Comparison of ENCODE assay signal across 8 cellular contexts in genomic region chr4:94595880-94596483, GRCh38.
DNase-seq lines count a peak whose midpoint lies in the region; ATAC-seq and TF ChIP-seq lines count a peak whose summit lies in the region.

No MANE protein-coding gene starts in this region.

- intact Hi-C loops in PC-3 (cut with micrococcal nuclease) = loop anchor here (1.0 to 5.0 kb wide), 4 partner anchors 49 to 292 kb away; no protein-coding TSS in a partner anchor

- no peak overlapping the region for H3K4me3 ChIP-seq in PC-3 (ENCODE audit: low read length)
- no peak overlapping the region for H3K4me3 ChIP-seq in osteoblast (ENCODE audit: insufficient read depth, low read length)

- DNase-seq in DMS53 treated with DMSO at 0.1 percent for 48 hours (lab: John Stamatoyannopoulos, UW; ENCODE audit: unreplicated experiment) (peak; percentile 30), PC-3 (peak; percentile 60), epidermal melanocyte (ENCODE audit: insufficient read length, low spot score) (peak; percentile 31), osteoblast (ENCODE audit: insufficient read length, low spot score, missing footprints) (no peak), T1000 (lab: John Stamatoyannopoulos, UW) (no peak)
- no peak for DNase-seq in activated CD8-positive, alpha-beta memory T cell treated with anti-CD3 and anti-CD28 coated beads, Interleukin-2, amount 50 U/mL, for 4 hours

- no peaks in the 10 kb centered on the region for H3K9me3 ChIP-seq in PC-3 (ENCODE audit: low read length)
- H3K9me3 ChIP-seq in osteoblast (ENCODE audit: low read depth, low read length) = no peaks in the 10 kb centered on the region

- no peaks in the 10 kb centered on the region for H4K20me1 ChIP-seq in PC-3 (ENCODE audit: low read length)
- peaks cover 2% of the 10 kb centered on the region for H4K20me1 ChIP-seq in osteoblast (ENCODE audit: insufficient read depth, low read length)

- H3K79me2 ChIP-seq in PC-3 (ENCODE audit: low read length) (no peaks in the 10 kb centered on the region), osteoblast (ENCODE audit: insufficient read depth, low read length) (peaks cover 45% of the 10 kb centered on the region)

- peak; percentile 88 for ATAC-seq in GM19351 (IDR thresholded peaks at IDR 0.05; ENCODE audit: unreplicated experiment)
- ATAC-seq in HG03520 (IDR thresholded peaks at IDR 0.05; ENCODE audit: unreplicated experiment) = peak; percentile 82
- ATAC-seq in PC-3 = peak; percentile 31; the same call in 1 of the 2 replicates

- no peak overlapping the region for H3K4me2 ChIP-seq in PC-3 (ENCODE audit: low read length)
- H3K4me2 ChIP-seq in osteoblast (ENCODE audit: insufficient read depth, low read length) = no peak overlapping the region

- POLR2A ChIA-PET in PC-3 (lab: Charles Lee; ENCODE audit: unreplicated experiment) = no interaction called here

- H3K27me3 ChIP-seq in PC-3 (ENCODE audit: low read length) (no peaks in the 10 kb centered on the region), osteoblast (ENCODE audit: insufficient read depth, low read length) (no peaks in the 10 kb centered on the region)

- CTCF ChIA-PET in PC-3 (lab: Charles Lee) = no interaction called here

- H3K27ac ChIP-seq in PC-3 (ENCODE audit: low read length) (no peak overlapping the region), osteoblast (ENCODE audit: low read depth, low read length) (no peak overlapping the region)

- H3K9me2 ChIP-seq in PC-3 (replicated peaks; ENCODE audit: low read length) = no peaks in the 10 kb centered on the region

- H2AFZ ChIP-seq in PC-3 (ENCODE audit: low read length) = no peak overlapping the region
- H2AFZ ChIP-seq in osteoblast (ENCODE audit: low read length) = no peak overlapping the region

- no peaks in the 10 kb centered on the region for H3F3A ChIP-seq in PC-3 (ENCODE audit: low read length, unreplicated experiment)

- H3K4me1 ChIP-seq in PC-3 (ENCODE audit: insufficient read depth, low read length) = 0 out of 2 replicates have a peak, but pooled peaks cover 8% of the 10 kb centered on the region
- H3K4me1 ChIP-seq in osteoblast (ENCODE audit: insufficient read depth, low read length) = no peaks in the 10 kb centered on the region

- TF ChIP-seq CTCF in PC-3 (conservative IDR thresholded peaks at IDR 0.05; ENCODE audit: low read depth, low read length) (peak; percentile 82), osteoblast (IDR thresholded peaks at IDR 0.05; ENCODE audit: extremely low read depth, low read depth, low read length) (peak; percentile 56)

- H3K36me3 ChIP-seq in PC-3 (ENCODE audit: low read depth, low read length) = no peaks in the 10 kb centered on the region
- peaks cover 39% of the 10 kb centered on the region for H3K36me3 ChIP-seq in osteoblast (ENCODE audit: insufficient read depth, low read length)

- H3K9ac ChIP-seq in PC-3 (ENCODE audit: low read length) = no peak overlapping the region

- no TSS peak for BruUV-seq in PC-3 (replicated peaks; lab: Mats Ljungman, UMichigan)

Comparison
In these comparisons a context has a peak if more than half of its experiments do, and no peak if none do; other contexts are left out.
1. DNase-seq: peak in DMS53 treated with DMSO at 0.1 percent for 48 hours (single experiment), PC-3 (single experiment) and epidermal melanocyte (single experiment); none in osteoblast (single experiment), T1000 (single experiment) and activated CD8-positive, alpha-beta memory T cell treated with anti-CD3 and anti-CD28 coated beads, Interleukin-2, amount 50 U/mL, for 4 hours (single experiment).
2. ATAC-seq: peak in every context shown above with its lines; median percentile 88 in GM19351; 82 in HG03520; 31 in PC-3.